ENCODE assay signal across 29 cellular contexts in the genomic region with DNA sequence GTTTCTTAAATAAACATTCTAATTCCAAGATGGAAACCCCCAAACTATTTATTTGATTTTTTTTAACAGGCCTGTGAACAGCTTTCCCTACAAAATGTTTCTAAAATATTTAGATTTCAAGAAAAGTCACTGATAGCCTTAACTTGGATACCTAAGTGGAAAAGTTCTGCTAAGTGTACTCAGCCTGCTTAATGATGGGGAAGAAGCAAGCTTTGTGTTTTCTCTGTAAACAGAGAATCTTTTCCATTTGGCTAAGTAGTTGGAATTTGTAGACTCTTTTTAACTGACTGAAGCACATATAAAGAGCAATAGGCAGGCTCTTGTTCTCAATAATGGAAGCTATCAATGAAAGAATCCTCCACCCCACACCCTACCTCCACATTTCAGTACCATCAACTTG.
"Had no signal": no experiment of that assay in that cellular context is flagged by ENCODE, and none has a peak within 500 bp of the region (broad histone marks: within the 10 kb centered on the region; RNA-seq: fewer than 3 reads in every experiment).

No MANE protein-coding gene starts in this region.

- H3K27ac Mint-ChIP-seq: immature natural killer cell; naive thymus-derived CD4-positive, alpha-beta T cell; natural killer cell treated with Interleukin-12 subunit alpha and Interleukin-12 subunit beta and Interleukin-15 and Interleukin-18, amount 100 ng/mL, for 72 hours; stimulated activated naive B cell treated with anti-CD40 and anti-IgM and Interleukin-4, amounts not matched to agents 10 μg/mL and 1 μg/mL and 100 μg/mL, for 72 hours had no signal

- H3K27me3 ChIP-seq: right atrium auricular region, right lobe of liver, stomach, testis, tibial artery, upper lobe of right lung had no signal

- H3K4me1 Mint-ChIP-seq: immature natural killer cell; naive thymus-derived CD4-positive, alpha-beta T cell; stimulated activated naive B cell treated with anti-CD40 and anti-IgM and Interleukin-4, amounts not matched to agents 10 μg/mL and 1 μg/mL and 100 μg/mL, for 72 hours had no signal

- H2AFZ ChIP-seq: parathyroid adenoma had no signal

- H3K79me2 ChIP-seq: parathyroid adenoma had no signal

- H3K4me3 ChIP-seq: left ventricle myocardium inferior, lung, mucosa of descending colon, psoas muscle, right atrium auricular region, right lobe of liver, skin epidermis, stomach, testis, tibial artery, upper lobe of right lung had no signal

- H3K4me3 Mint-ChIP-seq: immature natural killer cell; naive thymus-derived CD4-positive, alpha-beta T cell; natural killer cell treated with Interleukin-12 subunit alpha and Interleukin-12 subunit beta and Interleukin-15 and Interleukin-18, amount 100 ng/mL, for 72 hours; stimulated activated naive B cell treated with anti-CD40 and anti-IgM and Interleukin-4, amounts not matched to agents 10 μg/mL and 1 μg/mL and 100 μg/mL, for 72 hours had no signal

- H3K27ac ChIP-seq: left ventricle myocardium inferior, neutrophil, parathyroid adenoma, psoas muscle, right atrium auricular region, right lobe of liver, skin epidermis, stomach, testis, tibial artery, upper lobe of right lung had no signal

- ATAC-seq: left cardiac atrium; mucosa of descending colon; naive thymus-derived CD4-positive, alpha-beta T cell; natural killer cell treated with Interleukin-12 subunit alpha and Interleukin-12 subunit beta and Interleukin-15 and Interleukin-18, amount 100 ng/mL, for 72 hours; psoas muscle; stimulated activated naive B cell treated with anti-CD40 and anti-IgM and Interleukin-4, amounts not matched to agents 10 μg/mL and 1 μg/mL and 100 μg/mL, for 72 hours; stimulated activated naive CD8-positive, alpha-beta T cell treated with anti-CD3 and anti-CD28 coated beads, Interleukin-15, Interleukin-2, amounts not matched to agents 100 U/mL and 50 U/mL, for 24 hours; upper lobe of right lung had no signal

- H3K9me3 Mint-ChIP-seq: immature natural killer cell; naive thymus-derived CD4-positive, alpha-beta T cell; natural killer cell treated with Interleukin-12 subunit alpha and Interleukin-12 subunit beta and Interleukin-15 and Interleukin-18, amount 100 ng/mL, for 72 hours; stimulated activated naive B cell treated with anti-CD40 and anti-IgM and Interleukin-4, amounts not matched to agents 10 μg/mL and 1 μg/mL and 100 μg/mL, for 72 hours had no signal

- H3K4me1 ChIP-seq: left ventricle myocardium inferior, parathyroid adenoma, psoas muscle, right atrium auricular region, right lobe of liver, stomach, testis, tibial artery, upper lobe of right lung had no signal

- H3K9me3 ChIP-seq: left ventricle myocardium inferior, mucosa of descending colon, neutrophil, psoas muscle, right atrium auricular region, right lobe of liver, stomach, testis, tibial artery, upper lobe of right lung had no signal

- DNase-seq: head of caudate nucleus; hypothalamus; immature natural killer cell; islet precursor cell; left cardiac atrium; left ventricle myocardium inferior; midbrain; mucosa of descending colon; naive thymus-derived CD4-positive, alpha-beta T cell; occipital lobe; psoas muscle; right lobe of liver; stimulated activated CD4-positive, alpha-beta T cell treated with anti-CD3 and anti-CD28 coated beads, Interleukin-12 subunit alpha, Interleukin-12 subunit beta, amount 100 ng/mL, for 4 hours; stimulated activated CD4-positive, alpha-beta T cell treated with anti-CD3 and anti-CD28 coated beads, Interleukin-15, amount 100 ng/mL, for 24 hours; stimulated activated CD4-positive, alpha-beta T cell treated with anti-CD3 and anti-CD28 coated beads, Interleukin-2, amount 100 ng/mL, for 24 hours; stimulated activated CD4-positive, alpha-beta T cell treated with anti-CD3 and anti-CD28 coated beads, Interleukin-4, amount 100 ng/mL, for 1 hour; stimulated activated naive B cell treated with anti-CD40 and anti-IgM and Interleukin-4, amounts not matched to agents 10 μg/mL and 1 μg/mL and 100 μg/mL, for 72 hours; stimulated activated naive CD8-positive, alpha-beta T cell treated with anti-CD3 and anti-CD28 coated beads, Interleukin-15, Interleukin-2, amounts not matched to agents 100 U/mL and 50 U/mL, for 24 hours; stomach; testis; tibial artery; trophoblast cell; upper lobe of right lung had no signal

- H3K36me3 Mint-ChIP-seq: immature natural killer cell; naive thymus-derived CD4-positive, alpha-beta T cell; natural killer cell treated with Interleukin-12 subunit alpha and Interleukin-12 subunit beta and Interleukin-15 and Interleukin-18, amount 100 ng/mL, for 72 hours; stimulated activated naive B cell treated with anti-CD40 and anti-IgM and Interleukin-4, amounts not matched to agents 10 μg/mL and 1 μg/mL and 100 μg/mL, for 72 hours had no signal

- H3K36me3 ChIP-seq: left ventricle myocardium inferior, neutrophil, right atrium auricular region, right lobe of liver, stomach, tibial artery, upper lobe of right lung had no signal

- H3K9ac ChIP-seq: parathyroid adenoma had no signal
